36 cellular contexts compared by ENCODE assay signal in genomic region chr6:132081338-132081737, GRCh38.
"Had no signal": no experiment of that assay in that cellular context is flagged by ENCODE, and none has a peak within 500 bp of the region (broad histone marks: within the 10 kb centered on the region; RNA-seq: fewer than 3 reads in every experiment).

No MANE protein-coding gene starts in this region.

- H3K27me3 ChIP-seq: adrenal gland, body of pancreas, breast epithelium, Peyer's patch had no signal

- H3K36me3 Mint-ChIP-seq: activated CD8-positive, alpha-beta memory T cell treated with anti-CD3 and anti-CD28 coated beads, Interleukin-2, amount 10 ng/mL, durations not matched to agents 7 days and 5 days; activated naive CD4-positive, alpha-beta T cell treated with anti-CD3 and anti-CD28 coated beads, Interleukin-2, amount 50 U/mL, for 72 hours had no signal

- DNase-seq: activated CD4-positive, alpha-beta memory T cell treated with anti-CD3 and anti-CD28 coated beads, Interleukin-2, amount 10 ng/mL, durations not matched to agents 7 days and 5 days; activated CD4-positive, alpha-beta T cell treated with anti-CD3 and anti-CD28 coated beads for 1 hour; activated CD4-positive, alpha-beta T cell treated with anti-CD3 and anti-CD28 coated beads for 48 hours; activated CD4-positive, CD25-positive, alpha-beta regulatory T cell; activated CD8-positive, alpha-beta memory T cell treated with anti-CD3 and anti-CD28 coated beads for 24 hours; activated CD8-positive, alpha-beta memory T cell treated with anti-CD3 and anti-CD28 coated beads, Interleukin-2, amount 10 ng/mL, durations not matched to agents 7 days and 5 days; activated CD8-positive, alpha-beta memory T cell treated with anti-CD3 and anti-CD28 coated beads, Interleukin-2, amount 50 U/mL, for 48 hours; activated effector memory CD4-positive, alpha-beta T cell treated with anti-CD3 and anti-CD28 coated beads, Interleukin-2, amount 50 U/mL, for 16 hours; activated naive CD4-positive, alpha-beta T cell treated with anti-CD3 and anti-CD28 coated beads for 36 hours; activated T-cell treated with anti-CD3 and anti-CD28 coated beads, Interleukin-2, amount 50 U/mL, for 72 hours; adrenal gland; body of pancreas; MM.1S; MV-4-11; NCI-H1092; NCI-H1436 treated with DMSO at 0.1 percent for 48 hours; NCI-H1694 treated with DMSO at 0.1 percent for 48 hours; NCI-H2029 treated with DMSO at 0.1 percent for 48 hours; NCI-H2107; NCI-H2171; NCI-H510A; NCI-H526; NCI-H748 treated with DMSO at 0.1 percent for 48 hours; NK-92 treated with Interleukin-12 subunit alpha and Interleukin-12 subunit beta, amount 100 ng/mL, for 24 hours; PC-3; Peyer's patch; SIG-M5; T1000; WERI-Rb-1 had no signal

- ATAC-seq: activated CD8-positive, alpha-beta memory T cell treated with anti-CD3 and anti-CD28 coated beads, Interleukin-2, amount 10 ng/mL, durations not matched to agents 7 days and 5 days; activated naive CD4-positive, alpha-beta T cell treated with anti-CD3 and anti-CD28 coated beads, Interleukin-2, amount 50 U/mL, for 72 hours; activated T-cell treated with anti-CD3 and anti-CD28 coated beads, Interleukin-2, amount 50 U/mL, for 72 hours; activated T-helper 17 cell treated with anti-CD3 and anti-CD28 coated beads, Interleukin-2, amount 50 U/mL, for 72 hours; body of pancreas; PC-3; Right ventricle myocardium inferior had no signal

- H3K27ac ChIP-seq: adrenal gland, body of pancreas, breast epithelium, KMS-11, Peyer's patch, RWPE1, WERI-Rb-1 had no signal

- H3K27me3 Mint-ChIP-seq: activated CD4-positive, alpha-beta memory T cell treated with anti-CD3 and anti-CD28 coated beads, Interleukin-2, amount 10 ng/mL, durations not matched to agents 7 days and 5 days; activated CD8-positive, alpha-beta memory T cell treated with anti-CD3 and anti-CD28 coated beads, Interleukin-2, amount 10 ng/mL, durations not matched to agents 7 days and 5 days had no signal

- H3K4me1 Mint-ChIP-seq: activated CD4-positive, alpha-beta memory T cell treated with anti-CD3 and anti-CD28 coated beads, Interleukin-2, amount 10 ng/mL, durations not matched to agents 7 days and 5 days; activated CD8-positive, alpha-beta memory T cell treated with anti-CD3 and anti-CD28 coated beads, Interleukin-2, amount 10 ng/mL, durations not matched to agents 7 days and 5 days; activated T-helper 17 cell treated with anti-CD3 and anti-CD28 coated beads, Interleukin-2, amount 50 U/mL, for 72 hours had no signal

- H3K4me3 ChIP-seq: adrenal gland, body of pancreas, breast epithelium, Peyer's patch had no signal

- H3K9me3 ChIP-seq: body of pancreas, breast epithelium, Peyer's patch had no signal

- H3K36me3 ChIP-seq: adrenal gland, breast epithelium, Peyer's patch, WERI-Rb-1 had no signal

- H3K4me1 ChIP-seq: adrenal gland, body of pancreas, breast epithelium, Peyer's patch had no signal

- H3K9me3 Mint-ChIP-seq: activated CD4-positive, alpha-beta memory T cell treated with anti-CD3 and anti-CD28 coated beads, Interleukin-2, amount 10 ng/mL, durations not matched to agents 7 days and 5 days; activated naive CD4-positive, alpha-beta T cell treated with anti-CD3 and anti-CD28 coated beads for 36 hours; activated naive CD4-positive, alpha-beta T cell treated with anti-CD3 and anti-CD28 coated beads, Interleukin-2, amount 50 U/mL, for 72 hours; activated T-cell treated with anti-CD3 and anti-CD28 coated beads, Interleukin-2, amount 50 U/mL, for 72 hours; activated T-helper 17 cell treated with anti-CD3 and anti-CD28 coated beads, Interleukin-2, amount 50 U/mL, for 72 hours had no signal

- H3K27ac Mint-ChIP-seq: activated CD4-positive, alpha-beta memory T cell treated with anti-CD3 and anti-CD28 coated beads, Interleukin-2, amount 10 ng/mL, durations not matched to agents 7 days and 5 days; activated CD8-positive, alpha-beta memory T cell treated with anti-CD3 and anti-CD28 coated beads, Interleukin-2, amount 10 ng/mL, durations not matched to agents 7 days and 5 days; activated naive CD4-positive, alpha-beta T cell treated with anti-CD3 and anti-CD28 coated beads for 36 hours; activated naive CD4-positive, alpha-beta T cell treated with anti-CD3 and anti-CD28 coated beads, Interleukin-2, amount 50 U/mL, for 72 hours; activated T-cell treated with anti-CD3 and anti-CD28 coated beads, Interleukin-2, amount 50 U/mL, for 72 hours; activated T-helper 17 cell treated with anti-CD3 and anti-CD28 coated beads, Interleukin-2, amount 50 U/mL, for 72 hours had no signal

- H3K4me3 Mint-ChIP-seq: activated CD4-positive, alpha-beta memory T cell treated with anti-CD3 and anti-CD28 coated beads, Interleukin-2, amount 10 ng/mL, durations not matched to agents 7 days and 5 days; activated CD8-positive, alpha-beta memory T cell treated with anti-CD3 and anti-CD28 coated beads, Interleukin-2, amount 10 ng/mL, durations not matched to agents 7 days and 5 days; activated naive CD4-positive, alpha-beta T cell treated with anti-CD3 and anti-CD28 coated beads for 36 hours; activated T-cell treated with anti-CD3 and anti-CD28 coated beads, Interleukin-2, amount 50 U/mL, for 72 hours; activated T-helper 17 cell treated with anti-CD3 and anti-CD28 coated beads, Interleukin-2, amount 50 U/mL, for 72 hours had no signal

- H3K4me2 ChIP-seq: KMS-11 had no signal

- H3K9ac ChIP-seq: KMS-11 had no signal

- FAIRE-seq: astrocyte had no signal
